1 cellular context compared by ENCODE assay signal in the genomic region with DNA sequence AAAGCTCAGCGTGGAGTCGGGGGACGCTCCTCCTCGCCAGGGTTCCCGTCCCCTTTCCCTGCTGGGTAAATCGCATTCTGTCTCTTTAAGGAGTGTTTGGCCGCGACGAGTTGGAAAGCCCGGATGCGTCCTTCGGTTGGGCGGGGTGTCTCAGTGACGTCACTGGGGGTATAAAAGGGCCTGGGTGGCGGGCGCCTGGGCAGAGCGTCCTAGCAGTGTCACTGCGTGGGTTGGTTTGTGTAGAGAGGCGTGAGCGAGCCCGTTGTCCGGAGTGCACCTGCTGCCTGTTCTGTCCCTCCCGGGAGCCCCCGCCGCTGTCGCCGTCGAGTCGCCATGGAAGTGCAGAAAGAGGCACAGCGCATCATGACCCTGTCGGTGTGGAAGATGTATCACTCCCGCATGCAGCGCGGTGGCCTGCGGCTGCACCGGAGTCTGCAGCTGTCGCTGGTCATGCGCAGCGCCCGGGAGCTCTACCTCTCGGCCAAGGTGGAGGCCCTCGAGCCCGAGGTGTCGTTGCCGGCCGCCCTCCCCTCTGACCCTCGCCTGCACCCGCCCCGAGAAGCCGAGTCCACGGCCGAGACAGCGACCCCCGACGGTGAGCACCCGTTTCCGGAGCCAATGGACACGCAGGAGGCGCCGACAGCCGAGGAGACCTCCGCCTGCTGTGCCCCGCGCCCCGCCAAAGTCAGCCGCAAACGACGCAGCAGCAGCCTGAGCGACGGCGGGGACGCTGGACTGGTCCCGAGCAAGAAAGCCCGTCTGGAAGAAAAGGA.
TF ChIP-seq lines count a peak whose summit lies in the region.

No MANE protein-coding gene starts in this region.

TF ChIP-seq in endothelial cell of umbilical vein, 7 proteins besides CTCF, POLR2A, EP300 and RAD21:
- TF ChIP-seq, protein P1, sequence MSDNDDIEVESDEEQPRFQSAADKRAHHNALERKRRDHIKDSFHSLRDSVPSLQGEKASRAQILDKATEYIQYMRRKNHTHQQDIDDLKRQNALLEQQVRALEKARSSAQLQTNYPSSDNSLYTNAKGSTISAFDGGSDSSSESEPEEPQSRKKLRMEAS (IDR thresholded peaks at IDR 0.05; ENCODE audit: insufficient read depth, insufficient read length): peak; percentile 8
- no peak for TF ChIP-seq EZH2 (IDR thresholded peaks at IDR 0.05; ENCODE audit: borderline replicate concordance, low read depth, low read length, severe bottlenecking)
- peak; percentile 100 for TF ChIP-seq POLR2AphosphoS5 (IDR thresholded peaks at IDR 0.05; ENCODE audit: insufficient read depth, low read depth, low read length)
- no peak for TF ChIP-seq GATA2 (IDR thresholded peaks at IDR 0.05; ENCODE audit: insufficient read depth, insufficient read length, low read depth, low read length)
- TF ChIP-seq FOS (IDR thresholded peaks at IDR 0.05; ENCODE audit: borderline replicate concordance, insufficient read depth, low read length): no peak
- TF ChIP-seq JUN (IDR thresholded peaks at IDR 0.05; ENCODE audit: borderline replicate concordance, insufficient read depth, insufficient read length, low read depth): peak; percentile 43
- TF ChIP-seq MYC (IDR thresholded peaks at IDR 0.05; ENCODE audit: low read depth, low read length): no peak
